Comparison of ENCODE assay signal across 18 cellular contexts in genomic region chr18:12314586-12315305, GRCh38. TPM values are rescaled to one million over a fixed set of nuclear protein-coding genes. Genes with fewer than 3 reads are reported as not detected.
A peak's percentile ranks its signal among the peaks of the same experiment; 100 is the strongest.
DNase-seq lines count a peak whose midpoint lies in the region; ATAC-seq and TF ChIP-seq lines count a peak whose summit lies in the region.
"Had no signal": no experiment of that assay in that cellular context is flagged by ENCODE, and none has a peak within 500 bp of the region (broad histone marks: within the 10 kb centered on the region; RNA-seq: fewer than 3 reads in every experiment).

No MANE protein-coding gene starts in this region.

- POLR2A ChIA-PET in WTC11 (lab: Charles Lee) = interaction anchor here (1.5 kb wide), 1 partner anchor 62 kb away, joined by 5 read pairs; the partner anchor contains the start of gene AFG3L2

- H3K36me3 ChIP-seq in GM23338 (ENCODE audit: insufficient read depth) (peaks cover 42% of the 10 kb centered on the region), adipocyte (ENCODE audit: control insufficient read depth, insufficient read depth, low read length, severe bottlenecking) (peaks cover 84% of the 10 kb centered on the region), osteoblast (ENCODE audit: insufficient read depth, low read length) (peaks cover 92% of the 10 kb centered on the region), mucosa of descending colon (ENCODE audit: low read depth) (no peaks in the 10 kb centered on the region)

- H3K27ac Mint-ChIP-seq in GM23338 (no peak overlapping the region), WTC11 (no peak overlapping the region)
- H3K27ac Mint-ChIP-seq: activated CD8-positive, alpha-beta T cell treated with anti-CD3 and anti-CD28 coated beads for 36 hours; CD4-positive, alpha-beta T cell; stimulated activated memory B cell treated with anti-CD40 and anti-IgM and Interleukin-4, amounts not matched to agents 10 μg/mL and 1 μg/mL and 100 μg/mL, for 72 hours had no signal

- no peak overlapping the region for H2AFZ ChIP-seq in GM23338
- H2AFZ ChIP-seq in osteoblast (ENCODE audit: low read length) = no peak overlapping the region

- H3K4me1 Mint-ChIP-seq in GM23338 = peaks cover 15% of the 10 kb centered on the region
- H3K4me1 Mint-ChIP-seq in WTC11 = peaks cover 20% of the 10 kb centered on the region

- H3K27me3 ChIP-seq in GM23338 (ENCODE audit: insufficient read depth) (no peaks in the 10 kb centered on the region), adipocyte (replicated peaks; ENCODE audit: control insufficient read depth, insufficient read depth, low read length) (no peaks in the 10 kb centered on the region), osteoblast (ENCODE audit: insufficient read depth, low read length) (no peaks in the 10 kb centered on the region)

- ATAC-seq in GM23338 (no peak), mucosa of descending colon (no peak), WTC11 (no peak), HG03378 (IDR thresholded peaks at IDR 0.05; ENCODE audit: unreplicated experiment) (no peak), left colon (no peak)
- ATAC-seq: activated CD8-positive, alpha-beta T cell treated with anti-CD3 and anti-CD28 coated beads for 36 hours had no signal

- intact Hi-C loops in mucosa of descending colon (cut with DNase I, micrococcal nuclease) (no loop called here), left colon (cut with DNase I, micrococcal nuclease) (no loop called here)

- H3K36me3 Mint-ChIP-seq in GM23338 (ENCODE audit: low read depth) (peaks cover 52% of the 10 kb centered on the region), WTC11 (peaks cover 58% of the 10 kb centered on the region)
- H3K36me3 Mint-ChIP-seq: stimulated activated memory B cell treated with anti-CD40 and anti-IgM and Interleukin-4, amounts not matched to agents 10 μg/mL and 1 μg/mL and 100 μg/mL, for 72 hours had no signal

- H4K20me1 ChIP-seq in GM23338 (replicated peaks; ENCODE audit: insufficient read depth) (peaks cover 15% of the 10 kb centered on the region), osteoblast (ENCODE audit: insufficient read depth, low read length) (peaks cover 54% of the 10 kb centered on the region)

- H3K9me3 ChIP-seq in adipocyte (ENCODE audit: control insufficient read depth, low read length) (peaks cover 9% of the 10 kb centered on the region), osteoblast (ENCODE audit: low read depth, low read length) (peaks cover 2% of the 10 kb centered on the region), mucosa of descending colon (peaks cover 4% of the 10 kb centered on the region)

- no peaks in the 10 kb centered on the region for H3K9me2 ChIP-seq in GM23338 (ENCODE audit: insufficient read depth)

- H3K4me3 ChIP-seq in GM23338 (no peak overlapping the region), adipocyte (ENCODE audit: low read length) (peak overlapping the region; percentile 64), osteoblast (ENCODE audit: insufficient read depth, low read length) (no peak overlapping the region), mucosa of descending colon (no peak overlapping the region)

- H3K4me1 ChIP-seq in GM23338 (ENCODE audit: insufficient read depth) (peaks cover 13% of the 10 kb centered on the region), adipocyte (ENCODE audit: control insufficient read depth, insufficient read depth, low read length) (peaks cover 83% of the 10 kb centered on the region), osteoblast (ENCODE audit: insufficient read depth, low read length) (peaks cover 37% of the 10 kb centered on the region), mucosa of descending colon (ENCODE audit: low read depth) (no peaks in the 10 kb centered on the region)

- 0 out of 2 replicates have a peak, but pooled peaks cover 3% of the 10 kb centered on the region for H3F3A ChIP-seq in GM23338 (replicated peaks; ENCODE audit: low read depth)

- H3K27ac ChIP-seq in GM23338 (ENCODE audit: low read depth) = 0 out of 2 replicates have a peak overlapping the region, but pooled peaks have one; percentile 45
- H3K27ac ChIP-seq in osteoblast (ENCODE audit: low read depth, low read length) = peak overlapping the region; percentile 80

- peaks cover 61% of the 10 kb centered on the region for H3K79me2 ChIP-seq in GM23338 (replicated peaks; ENCODE audit: insufficient read depth)
- H3K79me2 ChIP-seq in osteoblast (ENCODE audit: insufficient read depth, low read length) = peaks cover 93% of the 10 kb centered on the region

- H3K4me2 ChIP-seq in GM23338 (no peak overlapping the region), osteoblast (ENCODE audit: insufficient read depth, low read length) (peak overlapping the region; percentile 28)

- peak overlapping the region; percentile 77 for H3K9ac ChIP-seq in adipocyte (ENCODE audit: low read length)

- TF ChIP-seq CTCF in GM23338 (conservative IDR thresholded peaks at IDR 0.05; ENCODE audit: low read depth in 2 of 2) (no peak), osteoblast (IDR thresholded peaks at IDR 0.05; ENCODE audit: extremely low read depth, low read depth, low read length) (no peak), mucosa of descending colon (IDR thresholded peaks at IDR 0.05) (no peak), WTC11 (IDR thresholded peaks at IDR 0.05) (no peak)

- H3K9me3 Mint-ChIP-seq in GM23338 (peaks cover 9% of the 10 kb centered on the region; the same call in 2 of the 3 replicates), WTC11 (peaks cover 5% of the 10 kb centered on the region)
- H3K9me3 Mint-ChIP-seq: stimulated activated memory B cell treated with anti-CD40 and anti-IgM and Interleukin-4, amounts not matched to agents 10 μg/mL and 1 μg/mL and 100 μg/mL, for 72 hours had no signal

- peak; percentile 40 for DNase-seq in CD1c-positive myeloid dendritic cell (ENCODE audit: extremely low spot score)
- no peak for DNase-seq in GM23338 (ENCODE audit: low spot score)
- DNase-seq in adipocyte (ENCODE audit: low read depth) = no peak
- no peak for DNase-seq in osteoblast (ENCODE audit: insufficient read length, low spot score, missing footprints)
- DNase-seq in mucosa of descending colon = no peak
- no peak for DNase-seq in WTC11 (ENCODE audit: low spot score)
- DNase-seq in left colon = no peak
- DNase-seq: activated CD8-positive, alpha-beta T cell treated with anti-CD3 and anti-CD28 coated beads for 36 hours; activated effector memory CD4-positive, alpha-beta T cell treated with anti-CD3 and anti-CD28 coated beads, Interleukin-2, amount 50 U/mL, for 16 hours; CD4-positive, alpha-beta T cell; effector CD4-positive, alpha-beta T cell; EL; kidney; NCI-H146; NCI-H510A; stimulated activated CD4-positive, alpha-beta T cell treated with anti-CD3 and anti-CD28 coated beads, Interleukin-4, amount 100 ng/mL, for 4 hours had no signal

- H3K4me3 Mint-ChIP-seq in GM23338 (no peak overlapping the region), WTC11 (no peak overlapping the region)
- H3K4me3 Mint-ChIP-seq: activated CD8-positive, alpha-beta T cell treated with anti-CD3 and anti-CD28 coated beads for 36 hours; CD4-positive, alpha-beta T cell; stimulated activated memory B cell treated with anti-CD40 and anti-IgM and Interleukin-4, amounts not matched to agents 10 μg/mL and 1 μg/mL and 100 μg/mL, for 72 hours had no signal

- H3K27me3 Mint-ChIP-seq in GM23338 (ENCODE audit: insufficient read depth, low read depth, poor library complexity) (peaks cover 8% of the 10 kb centered on the region), WTC11 (ENCODE audit: low read depth) (no peaks in the 10 kb centered on the region)

- CTCF ChIA-PET in WTC11 (lab: Charles Lee) = interaction anchor here (1.2 to 3.4 kb wide), 5 partner anchors 13 to 46 kb away, joined by 3 to 32 read pairs (median 6); no protein-coding TSS in a partner anchor

TF ChIP-seq in GM23338, 12 proteins besides CTCF, POLR2A, EP300 and RAD21 (continues in another document):
- no peak for TF ChIP-seq JUNB (IDR thresholded peaks at IDR 0.05; ENCODE audit: unreplicated experiment)
- no peak for TF ChIP-seq NANOG (IDR thresholded peaks at IDR 0.05; ENCODE audit: borderline replicate concordance)

TF ChIP-seq in WTC11, 78 proteins besides CTCF, POLR2A, EP300 and RAD21 (continues in another document):
- TF ChIP-seq HMGA2 (CRISPR knock-in tag; IDR thresholded peaks at IDR 0.05) = no peak
- TF ChIP-seq SMAD3 (CRISPR knock-in tag; IDR thresholded peaks at IDR 0.05; ENCODE audit: borderline replicate concordance) = no peak
- TF ChIP-seq TEAD4 (CRISPR knock-in tag; IDR thresholded peaks at IDR 0.05) = no peak
- TF ChIP-seq USF2 (CRISPR knock-in tag; IDR thresholded peaks at IDR 0.05) = no peak
- no peak for TF ChIP-seq NR2C2 (CRISPR knock-in tag; IDR thresholded peaks at IDR 0.05)
- TF ChIP-seq NFYB (CRISPR knock-in tag; conservative IDR thresholded peaks at IDR 0.05; ENCODE audit: low read depth) = no peak
- no peak for TF ChIP-seq RORB (CRISPR knock-in tag; IDR thresholded peaks at IDR 0.05)
- TF ChIP-seq ZNF138 (CRISPR knock-in tag; conservative IDR thresholded peaks at IDR 0.05) = no peak
- no peak for TF ChIP-seq OVOL2 (CRISPR knock-in tag; IDR thresholded peaks at IDR 0.05; ENCODE audit: borderline replicate concordance)
- no peak for TF ChIP-seq NFE2L1 (CRISPR knock-in tag; IDR thresholded peaks at IDR 0.05)

RNA-seq across cellular contexts. Expression of gene TUBB6, which starts 6.7 kb away (rescaled TPM):
- total RNA-seq in GM23338 (2014; rRNA removed; shearing (Covaris generic)) = 282 and 329 TPM in 2 replicates
- 136 and 148 TPM in 2 replicates for polyA plus RNA-seq in GM23338 (2016; fragmentation: Nextera tagmentation; extraction: Ambion mirVana)
- 312 and 425 TPM in 2 replicates for total RNA-seq in osteoblast
- total RNA-seq in mucosa of descending colon = 100 to 1,000 TPM in 1 of 3 donors, 10 to 100 TPM in 1, 1 to 10 TPM in 1; 9.2 to 116 (median 32.9) TPM
- 137 to 240 TPM (median 149 TPM) in 3 replicates for total RNA-seq in WTC11 (2021)
- 10 to 100 TPM in 1 of 2 donors, 1 to 10 TPM in 1; 8.3 to 29.8 TPM for total RNA-seq in left colon
